Comparison of ENCODE assay signal across 8 cellular contexts in genomic region chr2:113240915-113241911, GRCh38. TPM values are rescaled to one million over a fixed set of nuclear protein-coding genes. Genes with fewer than 3 reads are reported as not detected.
DNase-seq lines count a peak whose midpoint lies in the region; ATAC-seq and TF ChIP-seq lines count a peak whose summit lies in the region.

No MANE protein-coding gene starts in this region.

- H4K5ac ChIP-seq in H9 (ENCODE audit: insufficient read length, low read depth, low read length): no peak overlapping the region

- no peak overlapping the region for H2BK12ac ChIP-seq in H9 (ENCODE audit: insufficient read length, low read depth, low read length)

- H3K36me3 Mint-ChIP-seq in WTC11 (no peaks in the 10 kb centered on the region), neural progenitor cell (peaks cover 14% of the 10 kb centered on the region), H9 (ENCODE audit: insufficient read depth in 1 of 3, low read depth in 3 of 3) (peaks cover 0 to 6% (median 3%) of the 10 kb centered on the region in 3 experiments; a peak in 2 of 7 replicates)

- no peak overlapping the region for H3K9ac ChIP-seq in neural progenitor cell
- no peak overlapping the region for H3K9ac ChIP-seq in H9 (ENCODE audit: extremely low read depth, insufficient read length, low read length)

- H3K4me1 Mint-ChIP-seq in WTC11: peaks cover 8% of the 10 kb centered on the region
- H3K4me1 Mint-ChIP-seq in neural progenitor cell: peaks cover 31% of the 10 kb centered on the region
- H3K4me1 Mint-ChIP-seq in H9: peaks cover 9% of the 10 kb centered on the region in 2 experiments

- no peak overlapping the region for H3K4me3 Mint-ChIP-seq in WTC11
- no peak overlapping the region for H3K4me3 Mint-ChIP-seq in neural progenitor cell
- no peak overlapping the region for H3K4me3 Mint-ChIP-seq in H9

- H3T11ph ChIP-seq in H9 (ENCODE audit: low read length): no peak overlapping the region

- H3K4me1 ChIP-seq in neural progenitor cell (peaks cover 16% of the 10 kb centered on the region), tibial nerve (peaks cover 0 to 43% (median 20%) of the 10 kb centered on the region in 4 donors), H9 (ENCODE audit: insufficient read depth, low read length) (no peaks in the 10 kb centered on the region; the same call in 1 of the 2 replicates), OCI-LY7 (ENCODE audit: insufficient read depth, low read length, poor library complexity, severe bottlenecking) (peaks cover 7% of the 10 kb centered on the region)

- no peak overlapping the region for H2BK5ac ChIP-seq in H9 (ENCODE audit: insufficient read length, low read length)

- no peak overlapping the region for H3K14ac ChIP-seq in H9 (ENCODE audit: insufficient read depth, low read length)

- H2BK120ac ChIP-seq in H9 (ENCODE audit: low read depth, low read length, poor library complexity, severe bottlenecking): no peak overlapping the region

- H3K4ac ChIP-seq in H9 (ENCODE audit: low read depth, low read length): no peak overlapping the region

- H2BK20ac ChIP-seq in H9 (ENCODE audit: low read depth, low read length, poor library complexity, severe bottlenecking): no peak overlapping the region

- BruUV-seq in OCI-LY7 (replicated peaks; lab: Mats Ljungman, UMichigan): no TSS peak

- DNase-seq in HT1080 (ENCODE audit: low read depth): peak; percentile 100
- no peak for DNase-seq in WTC11 (ENCODE audit: low spot score)
- peak; percentile 100 for DNase-seq in epithelial cell of esophagus (ENCODE audit: low read depth)
- DNase-seq in neural progenitor cell (ENCODE audit: low spot score): no peak
- DNase-seq in tibial nerve (ENCODE audit: low spot score in 2 of 2): peak; percentile 60 to 77
- DNase-seq in H9: no peak
- no peak for DNase-seq in OCI-LY7 (ENCODE audit: low spot score)

- H4K8ac ChIP-seq in H9 (replicated peaks; ENCODE audit: insufficient read length, low read depth, low read length): no peak overlapping the region

- intact Hi-C loops in OCI-LY7 (cut with micrococcal nuclease; ENCODE audit: unreplicated experiment): no loop called here

- H3K27ac Mint-ChIP-seq in WTC11 (no peak overlapping the region), neural progenitor cell (peak overlapping the region; percentile 73), H9 (peak overlapping the region in 1 of 3 experiments; percentile 49; a peak in 1 of 7 replicates)

- CTCF ChIA-PET in WTC11 (lab: Charles Lee): interaction anchor here (2.0 to 3.4 kb wide), 2 partner anchors 37 to 42 kb away, joined by 8 to 13 read pairs; no protein-coding TSS in a partner anchor
- CTCF ChIA-PET in OCI-LY7 (lab: Charles Lee; ENCODE audit: unreplicated experiment): interaction anchor here (0.7 kb wide), 1 partner anchor 19 kb away, joined by 4 read pairs; no protein-coding TSS in a partner anchor

- H2AK5ac ChIP-seq in H9 (ENCODE audit: insufficient read length, low read length): no peak overlapping the region

- H3K4me3 ChIP-seq in epithelial cell of esophagus (ENCODE audit: low read length): no peak overlapping the region
- no peak overlapping the region for H3K4me3 ChIP-seq in neural progenitor cell
- H3K4me3 ChIP-seq in tibial nerve: no peak overlapping the region
- no peak overlapping the region for H3K4me3 ChIP-seq in OCI-LY7 (ENCODE audit: low read depth, low read length, poor library complexity, severe bottlenecking)

- H3K56ac ChIP-seq in H9 (ENCODE audit: insufficient read length, low read depth, low read length): no peak overlapping the region

- H2BK15ac ChIP-seq in H9 (ENCODE audit: low read depth, low read length): no peak overlapping the region

- POLR2A ChIA-PET in WTC11 (lab: Charles Lee) (no interaction called here), OCI-LY7 (lab: Charles Lee) (no interaction called here)

- H3F3A ChIP-seq in neural progenitor cell (ENCODE audit: low read depth): no peaks in the 10 kb centered on the region

- H3K23me2 ChIP-seq in H9 (ENCODE audit: insufficient read length, low read depth, low read length, poor library complexity, severe bottlenecking): no peaks in the 10 kb centered on the region

- no peaks in the 10 kb centered on the region for H3K9me2 ChIP-seq in OCI-LY7 (ENCODE audit: insufficient read depth, low read length)

- H3K18ac ChIP-seq in H9 (ENCODE audit: insufficient read length, low read depth, low read length): no peak overlapping the region

- no peaks in the 10 kb centered on the region for H3K79me1 ChIP-seq in H9 (ENCODE audit: insufficient read depth, low read depth, low read length, poor library complexity, severe bottlenecking)

- ATAC-seq in WTC11 (no peak), HG02623 (IDR thresholded peaks at IDR 0.05; ENCODE audit: unreplicated experiment) (no peak)

- TF ChIP-seq CTCF in WTC11 (IDR thresholded peaks at IDR 0.05) (no peak), epithelial cell of esophagus (IDR thresholded peaks at IDR 0.05; ENCODE audit: insufficient read depth, low read depth, low read length, missing control alignments) (no peak), neural progenitor cell (IDR thresholded peaks at IDR 0.05) (no peak), tibial nerve (IDR thresholded peaks at IDR 0.05) (no peak), H9 (conservative IDR thresholded peaks at IDR 0.05) (no peak), OCI-LY7 (conservative IDR thresholded peaks at IDR 0.05; ENCODE audit: low read length) (no peak)

- peaks cover 3% of the 10 kb centered on the region; the same call in 1 of the 2 replicates for H3K9me3 Mint-ChIP-seq in WTC11
- H3K9me3 Mint-ChIP-seq in neural progenitor cell: peaks cover 9% of the 10 kb centered on the region
- peaks cover 5 to 9% of the 10 kb centered on the region in 2 experiments; a peak in 2 of 5 replicates for H3K9me3 Mint-ChIP-seq in H9

- WGBS in tibial nerve, 2 donors: 68 to 71% methylated on average over 18 of the region's 18 CpGs
- no CpG with 5 or more reads among the region's 18 CpGs for WGBS in H9 (ENCODE audit: extremely low coverage, insufficient read length, low lambda C conversion rate)

- H3K27ac ChIP-seq in neural progenitor cell (no peak overlapping the region), tibial nerve (peak overlapping the region; percentile 48 to 83 (median 74)), H9 (ENCODE audit: insufficient read length, low read depth, low read length) (no peak overlapping the region), OCI-LY7 (ENCODE audit: low read depth, low read length, poor library complexity, severe bottlenecking) (no peak overlapping the region)

- H3K4me2 ChIP-seq in neural progenitor cell (no peak overlapping the region), H9 (ENCODE audit: insufficient read depth, insufficient read length, low read length) (no peak overlapping the region), OCI-LY7 (ENCODE audit: low read length) (no peak overlapping the region)

- no peaks in the 10 kb centered on the region; the same call in 1 of the 2 replicates for H3K27me3 Mint-ChIP-seq in WTC11 (ENCODE audit: low read depth)
- peaks cover 20% of the 10 kb centered on the region for H3K27me3 Mint-ChIP-seq in neural progenitor cell (ENCODE audit: insufficient read depth, low read depth)
- H3K27me3 Mint-ChIP-seq in H9 (ENCODE audit: low read depth): peaks cover 5% of the 10 kb centered on the region

- TF ChIP-seq EP300 in tibial nerve (IDR thresholded peaks at IDR 0.05): peak; percentile 55 to 86

- H3K79me2 ChIP-seq in neural progenitor cell (ENCODE audit: low read depth) (no peaks in the 10 kb centered on the region), H9 (ENCODE audit: insufficient read depth, low read length) (no peaks in the 10 kb centered on the region), OCI-LY7 (ENCODE audit: insufficient read depth, low read depth, low read length) (peaks cover 10% of the 10 kb centered on the region; the same call in 1 of the 2 replicates)

- H4K20me1 ChIP-seq in neural progenitor cell (ENCODE audit: low read depth) (no peaks in the 10 kb centered on the region), H9 (ENCODE audit: control insufficient read depth, insufficient read depth, insufficient read length) (no peaks in the 10 kb centered on the region), OCI-LY7 (ENCODE audit: insufficient read depth, low read length) (no peaks in the 10 kb centered on the region)

- no peak for TF ChIP-seq POLR2A in tibial nerve (IDR thresholded peaks at IDR 0.05)

- no peak overlapping the region for H4K91ac ChIP-seq in H9 (ENCODE audit: insufficient read length, low read depth, low read length)

- H3K9me3 ChIP-seq in neural progenitor cell (ENCODE audit: low read depth) (no peaks in the 10 kb centered on the region), tibial nerve (no peaks in the 10 kb centered on the region), H9 (ENCODE audit: control insufficient read depth, low read depth, low read length) (no peaks in the 10 kb centered on the region), OCI-LY7 (ENCODE audit: low read length) (no peaks in the 10 kb centered on the region)

- H3K27me3 ChIP-seq in neural progenitor cell (no peaks in the 10 kb centered on the region), tibial nerve (no peaks in the 10 kb centered on the region), H9 (ENCODE audit: insufficient read depth, low read length) (no peaks in the 10 kb centered on the region)

- H3K36me3 ChIP-seq in neural progenitor cell (no peaks in the 10 kb centered on the region), tibial nerve (no peaks in the 10 kb centered on the region), OCI-LY7 (ENCODE audit: insufficient read depth, low read length) (peaks cover 35% of the 10 kb centered on the region)

- no peak overlapping the region for H3K23ac ChIP-seq in H9 (ENCODE audit: insufficient read length, low read depth, low read length)

- H2AFZ ChIP-seq in neural progenitor cell (replicated peaks) (no peak overlapping the region), H9 (ENCODE audit: low read length) (no peak overlapping the region), OCI-LY7 (ENCODE audit: low read length) (no peak overlapping the region)

RNA-seq across cellular contexts. Expression of gene PAX8, which starts 37.5 kb away (rescaled TPM):
- 5.9 and 11.3 TPM in 2 replicates for total RNA-seq in HT1080 (2014; rRNA removed; shearing (Covaris generic))
- 1.4 and 1.9 TPM in 2 replicates for polyA plus RNA-seq in HT1080 (2015; cell fraction: cytosol; rRNA removed)
- 3.0 and 5.7 TPM in 2 replicates for polyA plus RNA-seq in HT1080 (2015; cell fraction: nucleus; rRNA removed)
- total RNA-seq in WTC11 (2021) (0.27 to 0.66 TPM (median 0.35 TPM) in 3 replicates), neural progenitor cell (ENCODE audit: low replicate concordance) (1.4 and 2.9 TPM in 2 replicates), tibial nerve (10 to 100 TPM in 1 of 4 donors, 1 to 10 TPM in 3; 2.2 to 11.4 (median 5.2) TPM), H9 (2021) (not detected in 2 replicates), OCI-LY7 (2022) (1.6 and 3.6 TPM in 2 replicates)
- 0.90 and 2.6 TPM in 2 replicates for total RNA-seq in OCI-LY7 (2014; rRNA removed; shearing (Covaris generic))

Comparison
In these comparisons a context has a peak if more than half of its experiments do, and no peak if none do; other contexts are left out.
1. DNase-seq: peak in HT1080 (single experiment), epithelial cell of esophagus (single experiment) and tibial nerve (2 of 2); none in WTC11 (single experiment), neural progenitor cell (single experiment), H9 (single experiment) and OCI-LY7 (single experiment).
2. H3K27ac ChIP-seq: peak in tibial nerve (4 of 4); none in neural progenitor cell (single experiment), H9 (single experiment) and OCI-LY7 (single experiment).